Comparison of ENCODE assay signal across 24 cellular contexts in the genomic region with DNA sequence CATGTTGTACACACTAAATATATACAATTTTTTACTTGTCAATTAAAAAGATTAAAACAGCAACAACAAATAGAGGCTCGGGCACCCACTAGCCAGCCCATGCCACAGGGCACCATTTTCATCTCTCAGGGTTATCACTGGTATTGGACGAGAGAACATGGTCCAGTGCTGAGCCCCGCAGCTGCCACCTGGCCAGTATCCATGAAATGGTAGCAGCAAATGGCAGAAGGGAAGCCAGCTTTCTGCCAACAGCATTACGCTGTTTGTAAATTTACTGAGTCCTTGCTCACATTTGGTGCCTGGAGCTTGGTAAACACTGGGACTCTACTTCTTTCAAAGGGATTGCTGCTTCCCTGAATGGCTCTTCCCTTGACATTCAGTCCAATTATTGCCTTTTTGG.
DNase-seq lines count a peak whose midpoint lies in the region; ATAC-seq, FAIRE-seq and TF ChIP-seq lines count a peak whose summit lies in the region.
"Had no signal": no experiment of that assay in that cellular context is flagged by ENCODE, and none has a peak within 500 bp of the region (broad histone marks: within the 10 kb centered on the region; RNA-seq: fewer than 3 reads in every experiment).

No MANE protein-coding gene starts in this region.

- no peak overlapping the region for H3K4me3 ChIP-seq in heart left ventricle
- H3K4me3 ChIP-seq in pancreas = no peak overlapping the region
- H3K4me3 ChIP-seq: BLaER1, SK-N-MC had no signal

- peaks cover 5% of the 10 kb centered on the region for H3K4me1 Mint-ChIP-seq in nephron progenitor cell
- H3K4me1 Mint-ChIP-seq: IgD-negative memory B cell, T-cell had no signal

- H3K27me3 ChIP-seq in heart left ventricle (no peaks in the 10 kb centered on the region), pancreas (no peaks in the 10 kb centered on the region)
- H3K27me3 ChIP-seq: BLaER1 had no signal

- TF ChIP-seq POLR2A in heart left ventricle (IDR thresholded peaks at IDR 0.05) (no peak), GM12892 (IDR thresholded peaks at IDR 0.05; ENCODE audit: low read depth, low read length) (no peak)

- peaks cover 0 to 15% (median 0%) of the 10 kb centered on the region in 12 donors for H3K4me1 ChIP-seq in heart left ventricle
- no peaks in the 10 kb centered on the region for H3K4me1 ChIP-seq in pancreas
- H3K4me1 ChIP-seq: BLaER1 had no signal

- H3K9me3 Mint-ChIP-seq in nephron progenitor cell = no peaks in the 10 kb centered on the region
- H3K9me3 Mint-ChIP-seq: CD8-positive, alpha-beta T cell; IgD-negative memory B cell; T-cell had no signal

- ATAC-seq in heart left ventricle (no peak), pancreas (peak in 3 of 4 donors; percentile 27 to 52 (median 31)), GM21576 (IDR thresholded peaks at IDR 0.05; ENCODE audit: unreplicated experiment) (no peak)
- ATAC-seq: CD8-positive, alpha-beta T cell; Panc1; Right ventricle myocardium inferior; T-cell had no signal

- intact Hi-C loops in cardiac septum (cut with DNase I) (no loop called here), heart left ventricle (cut with DNase I) (loop anchor here in 2 of 10 donors (10.0 kb wide), 1 partner anchor 215 kb away; the partner anchor contains the start of gene CDK8 (in 2 of the 2)), pancreas (cut with DNase I) (no loop called here)

- no peak overlapping the region for H3K4me3 Mint-ChIP-seq in nephron progenitor cell
- H3K4me3 Mint-ChIP-seq: CD8-positive, alpha-beta T cell; IgD-negative memory B cell; T-cell had no signal

- peak; percentile 24 for DNase-seq in cardiac septum (ENCODE audit: low spot score)
- DNase-seq in heart left ventricle = no peak
- peak; percentile 64 for DNase-seq in NCI-H2081 treated with DMSO at 0.1 percent for 48 hours (lab: John Stamatoyannopoulos, UW)
- peak; percentile 47 for DNase-seq in cerebellum (ENCODE audit: low spot score)
- no peak for DNase-seq in pancreas
- no peak for DNase-seq in nephron progenitor cell
- no peak for DNase-seq in GM12892 (ENCODE audit: insufficient read length)
- DNase-seq: CD8-positive, alpha-beta T cell; H7; Kasumi-1; NCI-H1417; NCI-H82; T-cell had no signal

- H3K27ac Mint-ChIP-seq in nephron progenitor cell = no peak overlapping the region
- H3K27ac Mint-ChIP-seq: CD8-positive, alpha-beta T cell; IgD-negative memory B cell; T-cell had no signal

- no peak for TF ChIP-seq CTCF in heart left ventricle (IDR thresholded peaks at IDR 0.05)
- TF ChIP-seq CTCF in pancreas (IDR thresholded peaks at IDR 0.05) = no peak
- TF ChIP-seq CTCF in nephron progenitor cell (IDR thresholded peaks at IDR 0.05) = no peak

- H3K27me3 Mint-ChIP-seq in nephron progenitor cell (ENCODE audit: low read depth, poor library complexity) = peaks cover 14% of the 10 kb centered on the region

- no peaks in the 10 kb centered on the region for H3K36me3 Mint-ChIP-seq in nephron progenitor cell (ENCODE audit: low read depth)
- H3K36me3 Mint-ChIP-seq: CD8-positive, alpha-beta T cell; T-cell had no signal

- FAIRE-seq in pancreas (lab: Jason Lieb, UNC) = no peak
- no peak for FAIRE-seq in GM12892 (lab: Jason Lieb, UNC)
- FAIRE-seq: A204.1, D721Med, GM19239, HTR-8/SVneo had no signal

- 84 to 88% (median 86%) methylated on average over 4 of the region's 4 CpGs for WGBS in heart left ventricle, 4 donors
- 49 to 62% methylated on average over 4 of the region's 4 CpGs for WGBS in pancreas, 2 donors

- no peak overlapping the region for H3K27ac ChIP-seq in heart left ventricle
- H3K27ac ChIP-seq in pancreas = no peak overlapping the region
- H3K27ac ChIP-seq: BLaER1, HL-60, SK-N-MC had no signal

- H3K9me3 ChIP-seq in heart left ventricle = no peaks in the 10 kb centered on the region
- H3K9me3 ChIP-seq in pancreas = no peaks in the 10 kb centered on the region

- H3K36me3 ChIP-seq in heart left ventricle (no peaks in the 10 kb centered on the region), pancreas (no peaks in the 10 kb centered on the region)
- H3K36me3 ChIP-seq: BLaER1 had no signal

Comparison
In these comparisons a context has a peak if more than half of its experiments do, and no peak if none do; other contexts are left out.
1. DNase-seq: peak in cardiac septum (single experiment), NCI-H2081 treated with DMSO at 0.1 percent for 48 hours (single experiment) and cerebellum (single experiment); none in heart left ventricle (0 of 5), pancreas (0 of 6), nephron progenitor cell (single experiment) and GM12892 (single experiment).
2. ATAC-seq: peak in pancreas (3 of 4); none in heart left ventricle (0 of 4) and GM21576 (single experiment).